10 cellular contexts compared by ENCODE assay signal in the genomic region with DNA sequence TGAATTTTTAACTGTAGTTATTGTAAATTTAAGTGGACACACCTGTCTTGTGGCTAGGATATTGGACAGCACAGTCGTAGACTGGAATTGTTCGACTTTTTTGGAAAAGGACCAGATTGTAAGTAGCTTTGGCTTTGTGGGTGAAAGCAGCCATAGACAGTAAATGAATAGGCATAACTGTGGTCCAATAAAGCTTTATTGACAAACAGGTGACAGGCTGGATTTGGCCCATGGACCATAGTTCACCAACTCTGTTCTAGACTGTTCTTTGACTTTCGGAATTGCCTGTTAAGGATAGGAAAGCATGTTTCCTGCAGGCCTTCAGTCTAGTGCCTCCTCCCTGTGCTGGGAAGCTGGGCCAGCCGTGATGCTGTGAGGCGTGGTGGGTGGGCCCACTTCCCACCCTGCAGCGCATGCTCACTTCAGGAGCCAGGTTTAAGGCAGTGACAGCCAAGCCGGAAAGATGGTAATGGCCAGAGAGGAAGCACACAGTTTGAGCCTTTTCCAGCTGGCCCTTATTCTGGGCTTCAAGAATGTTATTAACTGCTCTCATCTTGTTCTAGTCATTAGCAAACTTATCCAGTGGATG. TPM values are rescaled to one million over a fixed set of nuclear protein-coding genes. Genes with fewer than 3 reads are reported as not detected.
A peak's percentile ranks its signal among the peaks of the same experiment; 100 is the strongest.
DNase-seq lines count a peak whose midpoint lies in the region; ATAC-seq, FAIRE-seq and TF ChIP-seq lines count a peak whose summit lies in the region.
"Had no signal": no experiment of that assay in that cellular context is flagged by ENCODE, and none has a peak within 500 bp of the region (broad histone marks: within the 10 kb centered on the region; RNA-seq: fewer than 3 reads in every experiment).

No MANE protein-coding gene starts in this region.

- peak overlapping the region; percentile 88 for H3K4me3 Mint-ChIP-seq in central memory CD8-positive, alpha-beta T cell
- no peak overlapping the region for H3K4me3 Mint-ChIP-seq in GM23338

- in situ Hi-C loops in HepG2 (cut with HindIII; ENCODE audit: extremely low pct_ligation_motif_present, low pct_unique_long_range_greater_than_20kb), result no loop called here

- TF ChIP-seq CTCF in HepG2 (CRISPR knock-in tag; IDR thresholded peaks at IDR 0.05) (no peak), right lobe of liver (IDR thresholded peaks at IDR 0.05) (no peak), mucosa of descending colon (IDR thresholded peaks at IDR 0.05) (no peak), upper lobe of right lung (IDR thresholded peaks at IDR 0.05) (no peak), GM23338 (conservative IDR thresholded peaks at IDR 0.05; ENCODE audit: low read depth in 2 of 2) (no peak)

- H3F3A ChIP-seq in GM23338 (replicated peaks; ENCODE audit: low read depth), result no peaks in the 10 kb centered on the region

- H3K27ac Mint-ChIP-seq in central memory CD8-positive, alpha-beta T cell (ENCODE audit: low read depth), result peak overlapping the region; percentile 98
- H3K27ac Mint-ChIP-seq in GM23338, result no peak overlapping the region

- H3K4me1 ChIP-seq in HepG2 (ENCODE audit: insufficient read depth, low read length) (peaks cover 46% of the 10 kb centered on the region), right lobe of liver (peaks cover 0 to 33% (median 5%) of the 10 kb centered on the region in 4 donors), mucosa of descending colon (ENCODE audit: low read depth) (peaks cover 42% of the 10 kb centered on the region), upper lobe of right lung (peaks cover 49% of the 10 kb centered on the region), GM23338 (ENCODE audit: insufficient read depth) (peaks cover 16% of the 10 kb centered on the region)

- DNase-seq in HepG2 (ENCODE audit: low spot score) (no peak), right lobe of liver (no peak), mucosa of descending colon (peak; percentile 36 to 67 (median 47)), upper lobe of right lung (no peak), NCI-H82 treated with DMSO at 0.1 percent for 48 hours (lab: John Stamatoyannopoulos, UW; ENCODE audit: unreplicated experiment) (no peak), GM23338 (ENCODE audit: low spot score) (no peak)
- DNase-seq in central memory CD8-positive, alpha-beta T cell (ENCODE audit: low spot score in 2 of 2), result no peak
- DNase-seq: activated CD4-positive, alpha-beta T cell treated with anti-CD3 and anti-CD28 coated beads for 48 hours; stimulated activated CD4-positive, alpha-beta T cell treated with anti-CD3 and anti-CD28 coated beads, Interleukin-2, amount 100 ng/mL, for 48 hours had no signal

- POLR2A ChIA-PET in HepG2 (lab: Yijun Ruan, JAX), result interaction anchor here (0.8 kb wide), 1 partner anchor 9 kb away, joined by 3 read pairs; no protein-coding TSS in a partner anchor

- H3K79me2 ChIP-seq in HepG2 (ENCODE audit: insufficient read depth, low read length) (peaks cover 71% of the 10 kb centered on the region), GM23338 (replicated peaks; ENCODE audit: insufficient read depth) (peaks cover 77% of the 10 kb centered on the region)

- no peaks in the 10 kb centered on the region for H3K9me2 ChIP-seq in GM23338 (ENCODE audit: insufficient read depth)

- peaks cover 51% of the 10 kb centered on the region for H3K36me3 Mint-ChIP-seq in central memory CD8-positive, alpha-beta T cell (ENCODE audit: insufficient read depth)
- no peaks in the 10 kb centered on the region for H3K36me3 Mint-ChIP-seq in GM23338 (ENCODE audit: low read depth)

- CTCF ChIA-PET in HepG2 (lab: Yijun Ruan, JAX; ENCODE audit: low intra/inter-chr PET ratio, low total read pairs), result no interaction called here

- H3K4me2 ChIP-seq in HepG2 (ENCODE audit: low read depth, low read length) (peak overlapping the region; percentile 15; the same call in 1 of the 2 replicates), GM23338 (no peak overlapping the region)

- H3K36me3 ChIP-seq in HepG2 (replicated peaks in 1 of 2; ENCODE audit: control insufficient read depth in 1 of 2, insufficient read depth in 2 of 2, low read length in 2 of 2), result peaks cover 3 to 23% of the 10 kb centered on the region in 2 experiments; a peak in 4 of 5 replicates
- no peaks in the 10 kb centered on the region for H3K36me3 ChIP-seq in right lobe of liver
- H3K36me3 ChIP-seq in mucosa of descending colon (ENCODE audit: low read depth), result no peaks in the 10 kb centered on the region
- H3K36me3 ChIP-seq in upper lobe of right lung, result peaks cover 11% of the 10 kb centered on the region
- H3K36me3 ChIP-seq in GM23338 (ENCODE audit: insufficient read depth), result no peaks in the 10 kb centered on the region

- 97% methylated on average over 6 of the region's 7 CpGs for WGBS in HepG2 (ENCODE audit: low lambda C conversion rate)
- 78% methylated on average over 3 of the region's 7 CpGs for WGBS in right lobe of liver (ENCODE audit: insufficient coverage, low coverage, low lambda C conversion rate, missing lambda C conversion rate)

- no peaks in the 10 kb centered on the region for H3K9me3 Mint-ChIP-seq in central memory CD8-positive, alpha-beta T cell
- H3K9me3 Mint-ChIP-seq in GM23338, result no peaks in the 10 kb centered on the region

- no peak overlapping the region; the same call in 1 of the 2 replicates for H3K9ac ChIP-seq in HepG2 (ENCODE audit: insufficient read depth, low read depth, low read length)

- TF ChIP-seq POLR2A in HepG2 (IDR thresholded peaks at IDR 0.05; ENCODE audit: insufficient read depth in 1 of 2, low read depth in 2 of 2, low read length in 2 of 2) (no peak), right lobe of liver (IDR thresholded peaks at IDR 0.05) (no peak)

- H3K4me3 ChIP-seq in HepG2 (replicated peaks in 1 of 3; ENCODE audit: insufficient read depth in 1 of 3, low read depth in 2 of 3, low read length in 3 of 3) (no peak overlapping the region), right lobe of liver (no peak overlapping the region), mucosa of descending colon (no peak overlapping the region), upper lobe of right lung (no peak overlapping the region), GM23338 (no peak overlapping the region)

- H2AFZ ChIP-seq in HepG2 (ENCODE audit: low read length) (no peak overlapping the region), GM23338 (no peak overlapping the region)

- H3K27ac ChIP-seq in HepG2 (ENCODE audit: extremely low read length, insufficient read depth, low read length) (no peak overlapping the region), right lobe of liver (peak overlapping the region in 1 of 3 donors; percentile 19), upper lobe of right lung (peak overlapping the region; percentile 71), GM23338 (ENCODE audit: low read depth) (no peak overlapping the region)

- H3K9me3 ChIP-seq in HepG2 (ENCODE audit: low read length), result no peaks in the 10 kb centered on the region
- H3K9me3 ChIP-seq in right lobe of liver, result no peaks in the 10 kb centered on the region
- no peaks in the 10 kb centered on the region for H3K9me3 ChIP-seq in mucosa of descending colon
- H3K9me3 ChIP-seq in upper lobe of right lung, result no peaks in the 10 kb centered on the region

- no TSS peak for BruUV-seq in HepG2 (replicated peaks; lab: Mats Ljungman, UMichigan)

- intact Hi-C loops in HepG2 (cut with micrococcal nuclease; ENCODE audit: unreplicated experiment) (no loop called here), right lobe of liver (cut with DNase I) (no loop called here), mucosa of descending colon (cut with DNase I, micrococcal nuclease) (no loop called here), upper lobe of right lung (cut with DNase I) (no loop called here)

- ATAC-seq in HepG2, result no peak
- ATAC-seq in right lobe of liver, result no peak
- no peak for ATAC-seq in central memory CD8-positive, alpha-beta T cell (replicated peaks; ENCODE audit: extremely low read depth, poor library complexity, severe bottlenecking)
- ATAC-seq in mucosa of descending colon, result peak; percentile 33
- peak; percentile 32 for ATAC-seq in upper lobe of right lung
- ATAC-seq in HG02981 (IDR thresholded peaks at IDR 0.05; ENCODE audit: unreplicated experiment), result no peak
- ATAC-seq in GM23338, result no peak

- TF ChIP-seq EP300 in HepG2 (IDR thresholded peaks at IDR 0.05; ENCODE audit: low read depth in 2 of 2, low read length in 2 of 2) (no peak), HepG2 (CRISPR knock-in tag; IDR thresholded peaks at IDR 0.05; ENCODE audit: borderline replicate concordance) (no peak)

- no peak for TF ChIP-seq RAD21 in HepG2 (CRISPR knock-in tag; IDR thresholded peaks at IDR 0.05)

- peaks cover 79% of the 10 kb centered on the region for H3K4me1 Mint-ChIP-seq in central memory CD8-positive, alpha-beta T cell
- peaks cover 16% of the 10 kb centered on the region for H3K4me1 Mint-ChIP-seq in GM23338

- H3K27me3 Mint-ChIP-seq in central memory CD8-positive, alpha-beta T cell, result no peaks in the 10 kb centered on the region
- H3K27me3 Mint-ChIP-seq in GM23338 (ENCODE audit: insufficient read depth, low read depth, poor library complexity), result peaks cover 9% of the 10 kb centered on the region

- H3K27me3 ChIP-seq in HepG2 (ENCODE audit: control insufficient read depth in 1 of 2, insufficient read depth in 2 of 2, low read length in 2 of 2), result no peaks in the 10 kb centered on the region
- no peaks in the 10 kb centered on the region for H3K27me3 ChIP-seq in right lobe of liver
- no peaks in the 10 kb centered on the region for H3K27me3 ChIP-seq in upper lobe of right lung
- no peaks in the 10 kb centered on the region for H3K27me3 ChIP-seq in GM23338 (ENCODE audit: insufficient read depth)

- no peaks in the 10 kb centered on the region for H4K20me1 ChIP-seq in HepG2 (ENCODE audit: insufficient read depth, low read length)
- H4K20me1 ChIP-seq in GM23338 (replicated peaks; ENCODE audit: insufficient read depth), result peaks cover 22% of the 10 kb centered on the region

- no peak for FAIRE-seq in HepG2 (lab: Jason Lieb, UNC)

RNA-seq across cellular contexts. Expression of gene PPP2R5C, which starts 51.8 kb away (rescaled TPM):
- total RNA-seq in HepG2 (2016; rRNA removed; fragmentation: Illumina TruSeq; extraction: Trizol), result 74.3 and 94.8 TPM in 2 replicates
- 82.8 and 86.5 TPM in 2 replicates for total RNA-seq in HepG2 (2016; cell fraction: cytosol; rRNA removed; fragmentation: Illumina TruSeq; extraction: Trizol; ENCODE audit: low read depth)
- total RNA-seq in HepG2 (2016; cell fraction: insoluble cytoplasmic fraction; rRNA removed; fragmentation: Illumina TruSeq; extraction: Trizol), result 71.4 and 92.2 TPM in 2 replicates
- total RNA-seq in HepG2 (2016; cell fraction: membrane; rRNA removed; fragmentation: Illumina TruSeq; extraction: Trizol), result 125 and 142 TPM in 2 replicates
- total RNA-seq in HepG2 (2016; cell fraction: nucleus; rRNA removed; fragmentation: Illumina TruSeq; extraction: Trizol), result 51.6 and 56.6 TPM in 2 replicates
- polyA plus RNA-seq in HepG2 (2011; rRNA removed), result 68.1 and 78.5 TPM in 2 replicates
- 38.4 and 55.1 TPM in 2 replicates for polyA plus RNA-seq in HepG2 (2011; cell fraction: cytosol; rRNA removed)
- 57.2 and 60.5 TPM in 2 replicates for polyA plus RNA-seq in HepG2 (2011; cell fraction: nucleus; rRNA removed)
- 61.1 and 92.0 TPM in 2 replicates for polyA plus RNA-seq in HepG2 (2012)
- 97.1 and 105 TPM in 2 replicates for polyA plus RNA-seq in HepG2 (2016; cell fraction: cytosol; fragmentation: Illumina TruSeq; extraction: Trizol; ENCODE audit: low read depth)
- polyA plus RNA-seq in HepG2 (2016; cell fraction: insoluble cytoplasmic fraction; fragmentation: Illumina TruSeq; extraction: Trizol; ENCODE audit: low read depth), result 87.9 and 89.9 TPM in 2 replicates
- 110 and 121 TPM in 2 replicates for polyA plus RNA-seq in HepG2 (2016; cell fraction: membrane; fragmentation: Illumina TruSeq; extraction: Trizol; ENCODE audit: low read depth)
- polyA plus RNA-seq in HepG2 (2016; cell fraction: nucleus; fragmentation: Illumina TruSeq; extraction: Trizol; ENCODE audit: insufficient read depth, low read depth), result 63.8 and 64.0 TPM in 2 replicates
- polyA minus RNA-seq in HepG2 (2011; rRNA and poly(A)+ RNA removed; ENCODE audit: low replicate concordance), result 69.0 and 106 TPM in 2 replicates
- 67.1 and 70.9 TPM in 2 replicates for polyA minus RNA-seq in HepG2 (2011; cell fraction: cytosol; rRNA and poly(A)+ RNA removed)
- 110 and 115 TPM in 2 replicates for polyA minus RNA-seq in HepG2 (2011; cell fraction: nucleus; rRNA and poly(A)+ RNA removed)
- total RNA-seq in right lobe of liver, result 10 to 100 TPM; 44.9 to 74.5 (median 55.3) TPM
- total RNA-seq in mucosa of descending colon, result 100 to 1,000 TPM; 131 to 173 (median 160) TPM
- total RNA-seq in upper lobe of right lung, result 165 TPM
- 75.4 and 76.4 TPM in 2 replicates for total RNA-seq in GM23338 (2014; rRNA removed; shearing (Covaris generic))
- 75.3 and 79.7 TPM in 2 replicates for polyA plus RNA-seq in GM23338 (2016; fragmentation: Nextera tagmentation; extraction: Ambion mirVana)

Comparison
In these comparisons a context has a peak if more than half of its experiments do, and no peak if none do; other contexts are left out.
1. ATAC-seq: peak in mucosa of descending colon (single experiment) and upper lobe of right lung (single experiment); none in HepG2 (single experiment), right lobe of liver (0 of 4), central memory CD8-positive, alpha-beta T cell (single experiment), HG02981 (single experiment) and GM23338 (single experiment).
2. DNase-seq: peak in mucosa of descending colon (3 of 3); none in HepG2 (single experiment), right lobe of liver (0 of 3), central memory CD8-positive, alpha-beta T cell (0 of 2), upper lobe of right lung (single experiment), NCI-H82 treated with DMSO at 0.1 percent for 48 hours (single experiment) and GM23338 (single experiment).